ENCODE assay signal across 12 cellular contexts in genomic region chr1:62286778-62287224, GRCh38. TPM values are rescaled to one million over a fixed set of nuclear protein-coding genes. Genes with fewer than 3 reads are reported as not detected.
DNase-seq lines count a peak whose midpoint lies in the region; ATAC-seq and TF ChIP-seq lines count a peak whose summit lies in the region.
"Had no signal": no experiment of that assay in that cellular context is flagged by ENCODE, and none has a peak within 500 bp of the region (broad histone marks: within the 10 kb centered on the region; RNA-seq: fewer than 3 reads in every experiment).

No MANE protein-coding gene starts in this region.

- no peak for TF ChIP-seq CTCF in colonic mucosa (IDR thresholded peaks at IDR 0.05)
- no peak for TF ChIP-seq CTCF in nephron (IDR thresholded peaks at IDR 0.05; ENCODE audit: unreplicated experiment in 3 of 3)

- H3K27ac Mint-ChIP-seq in nephron = peak overlapping the region; percentile 66 to 84 (median 83)
- H3K27ac Mint-ChIP-seq: activated CD4-positive, alpha-beta T cell treated with anti-CD3 and anti-CD28 coated beads, Interleukin-2, amount 10 ng/mL, durations not matched to agents 24 days and 14 days; natural killer cell had no signal

- peaks cover 72% of the 10 kb centered on the region for H3K4me1 Mint-ChIP-seq in nephron
- H3K4me1 Mint-ChIP-seq: activated CD4-positive, alpha-beta T cell treated with anti-CD3 and anti-CD28 coated beads, Interleukin-2, amount 10 ng/mL, durations not matched to agents 24 days and 14 days; natural killer cell had no signal

- H3K9me3 Mint-ChIP-seq in nephron = no peaks in the 10 kb centered on the region
- H3K9me3 Mint-ChIP-seq: activated CD4-positive, alpha-beta T cell treated with anti-CD3 and anti-CD28 coated beads, Interleukin-2, amount 10 ng/mL, durations not matched to agents 24 days and 14 days; IgD-negative memory B cell; natural killer cell had no signal

- H3K27ac ChIP-seq in colonic mucosa = no peak overlapping the region

- no peaks in the 10 kb centered on the region for H3K27me3 ChIP-seq in colonic mucosa

- peak overlapping the region; percentile 63 to 64 (median 64) for H3K4me3 Mint-ChIP-seq in nephron
- H3K4me3 Mint-ChIP-seq: activated CD4-positive, alpha-beta T cell treated with anti-CD3 and anti-CD28 coated beads, Interleukin-2, amount 10 ng/mL, durations not matched to agents 24 days and 14 days; IgD-negative memory B cell; natural killer cell had no signal

- intact Hi-C loops in colonic mucosa (cut with DNase I) = no loop called here

- H3K4me1 ChIP-seq in colonic mucosa = no peaks in the 10 kb centered on the region

- no peaks in the 10 kb centered on the region for H3K36me3 Mint-ChIP-seq in nephron (ENCODE audit: low read depth)
- H3K36me3 Mint-ChIP-seq: IgD-negative memory B cell, natural killer cell had no signal

- ATAC-seq in HG03025 (IDR thresholded peaks at IDR 0.05; ENCODE audit: low FRiP score, unreplicated experiment) (no peak), HG03139 (IDR thresholded peaks at IDR 0.05; ENCODE audit: unreplicated experiment) (no peak)

- DNase-seq in Daoy (ENCODE audit: low read depth) = peak; percentile 16
- DNase-seq in NCI-H2227 (lab: John Stamatoyannopoulos, UW; ENCODE audit: unreplicated experiment) = peak; percentile 42
- DNase-seq in colonic mucosa = peak; percentile 64
- DNase-seq in cortex of kidney (lab: John Stamatoyannopoulos, UW) = no peak
- no peak for DNase-seq in Ammon's horn (ENCODE audit: low spot score)
- DNase-seq: activated CD4-positive, alpha-beta T cell treated with anti-CD3 and anti-CD28 coated beads, Interleukin-2, amount 10 ng/mL, durations not matched to agents 24 days and 14 days; foreskin melanocyte; natural killer cell had no signal

- H3K4me3 ChIP-seq in colonic mucosa = peak overlapping the region; percentile 0

- peak overlapping the region in 1 of 2 donors; percentile 49 for H3K9ac ChIP-seq in colonic mucosa (ENCODE audit: low read depth in 2 of 2, low read length in 2 of 2)

- H3K36me3 ChIP-seq in colonic mucosa = no peaks in the 10 kb centered on the region

- peaks cover 19% of the 10 kb centered on the region for H3K27me3 Mint-ChIP-seq in nephron (ENCODE audit: low read depth)

- H3K9me3 ChIP-seq in colonic mucosa = no peaks in the 10 kb centered on the region

RNA-seq across cellular contexts. Expression of gene KANK4, which starts 32.4 kb away (rescaled TPM):
- 0.03 TPM in 1 of 2 replicates, not detected in the other for total RNA-seq in Daoy (2014; rRNA removed; shearing (Covaris generic))
- 1 to 10 TPM in 1 of 2 donors, under 1 TPM in 1; 0.96 to 1.7 TPM for total RNA-seq in colonic mucosa
- total RNA-seq: activated CD4-positive, alpha-beta T cell treated with anti-CD3 and anti-CD28 coated beads, Interleukin-2, amount 10 ng/mL, durations not matched to agents 24 days and 14 days; natural killer cell had no signal

Comparison
In these comparisons a context has a peak if more than half of its experiments do, and no peak if none do; other contexts are left out.
1. DNase-seq: peak in Daoy (single experiment), NCI-H2227 (single experiment) and colonic mucosa (single experiment); none in cortex of kidney (single experiment) and Ammon's horn (single experiment).